In the genomic region with DNA sequence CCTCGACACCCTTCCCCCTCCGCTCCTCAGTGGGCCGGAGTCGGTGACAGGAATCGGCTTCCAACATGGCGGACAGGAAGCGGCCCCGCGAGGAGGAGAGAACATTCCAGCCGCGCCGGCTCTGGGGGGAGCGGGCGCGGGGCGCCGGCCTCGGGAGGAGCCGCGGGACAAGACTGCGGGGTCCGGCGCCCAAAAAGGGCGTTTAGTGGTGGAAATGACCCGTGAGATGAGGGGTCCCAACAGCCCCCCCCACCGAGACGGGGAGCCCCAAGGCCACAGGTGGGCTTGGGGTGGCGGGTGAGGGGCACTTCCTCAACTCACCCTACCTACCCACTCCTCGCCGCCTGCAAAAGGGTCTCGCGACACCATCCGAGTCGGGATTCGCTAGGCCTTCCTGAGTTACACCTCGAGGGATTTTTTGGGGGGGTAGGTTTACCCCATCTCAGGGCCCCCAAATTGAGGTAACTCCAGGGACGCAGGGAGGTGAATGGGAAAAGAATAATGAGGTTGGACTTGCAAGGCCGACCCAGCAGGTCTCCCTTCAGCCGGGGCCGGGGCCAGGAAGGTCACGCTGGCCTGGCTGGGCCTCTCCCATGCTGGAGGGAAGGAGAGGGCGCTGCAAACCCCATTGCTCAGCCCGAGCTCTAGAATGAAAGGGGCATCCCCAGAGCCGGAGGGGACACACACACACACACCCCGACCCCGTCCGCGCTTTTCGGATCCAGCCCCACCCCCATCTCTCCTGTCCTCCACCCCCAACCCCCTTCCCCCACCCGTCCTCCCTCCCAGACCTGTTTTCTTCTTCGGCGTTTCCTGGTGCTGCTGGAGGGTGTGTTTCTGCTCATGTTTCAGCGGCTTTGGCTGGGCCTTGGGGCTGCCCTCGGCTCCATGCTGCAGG, we compare ENCODE assay signal across 8 cellular contexts. TPM values are rescaled to one million over a fixed set of nuclear protein-coding genes. Genes with fewer than 3 reads are reported as not detected.
DNase-seq lines count a peak whose midpoint lies in the region; ATAC-seq and TF ChIP-seq lines count a peak whose summit lies in the region.

No MANE protein-coding gene starts in this region.

- H3K4me1 Mint-ChIP-seq in endothelial cell (ENCODE audit: unreplicated experiment) (peaks cover 36% of the 10 kb centered on the region), mesothelial cell of epicardium (peaks cover 37% of the 10 kb centered on the region)

- H3K9me3 Mint-ChIP-seq in endothelial cell (ENCODE audit: unreplicated experiment) (no peaks in the 10 kb centered on the region), mesothelial cell of epicardium (no peaks in the 10 kb centered on the region)

- peak overlapping the region; percentile 100 for H3K4me3 Mint-ChIP-seq in endothelial cell (ENCODE audit: unreplicated experiment)
- peak overlapping the region; percentile 100 for H3K4me3 Mint-ChIP-seq in mesothelial cell of epicardium

- H3K36me3 Mint-ChIP-seq in endothelial cell (ENCODE audit: low read depth, unreplicated experiment) = peaks cover 11% of the 10 kb centered on the region
- H3K36me3 Mint-ChIP-seq in mesothelial cell of epicardium = peaks cover 11% of the 10 kb centered on the region

- no peak for TF ChIP-seq CTCF in endothelial cell (IDR thresholded peaks at IDR 0.05; ENCODE audit: unreplicated experiment)
- TF ChIP-seq CTCF in mesothelial cell of epicardium (IDR thresholded peaks at IDR 0.05; ENCODE audit: unreplicated experiment) = no peak

- ATAC-seq in HG02798 (IDR thresholded peaks at IDR 0.05; ENCODE audit: poor library complexity, unreplicated experiment) (peak; percentile 12), GM18858 (IDR thresholded peaks at IDR 0.05; ENCODE audit: unreplicated experiment) (no peak)

- H3K27me3 Mint-ChIP-seq in endothelial cell (ENCODE audit: unreplicated experiment) (peaks cover 13% of the 10 kb centered on the region), mesothelial cell of epicardium (ENCODE audit: low read depth) (no peaks in the 10 kb centered on the region)

- peak; percentile 73 for DNase-seq in Daoy (ENCODE audit: low read depth)
- DNase-seq in NCI-H748 treated with DMSO at 0.1 percent for 48 hours (lab: John Stamatoyannopoulos, UW) = peak; percentile 35
- DNase-seq in activated CD8-positive, alpha-beta memory T cell treated with anti-CD3 and anti-CD28 coated beads, Interleukin-2, amount 50 U/mL, for 4 hours = peak; percentile 56
- DNase-seq in endothelial cell (ENCODE audit: low spot score) = peak; percentile 70
- peak; percentile 51 to 74 for DNase-seq in mesothelial cell of epicardium (ENCODE audit: low spot score in 2 of 2, unreplicated experiment in 2 of 2)
- peak; percentile 20 to 24 for DNase-seq in stimulated activated CD8-positive, alpha-beta memory T cell treated with anti-CD3 and anti-CD28 coated beads, Interleukin-2, amount 100 ng/mL, for 1 hour (ENCODE audit: low read depth in 2 of 2)

- H3K27ac Mint-ChIP-seq in endothelial cell (ENCODE audit: unreplicated experiment) = peak overlapping the region; percentile 99
- peak overlapping the region; percentile 99 for H3K27ac Mint-ChIP-seq in mesothelial cell of epicardium

RNA-seq across cellular contexts. Expression of gene NUFIP2, which starts 0.7 kb away (rescaled TPM):
- 18.6 and 23.8 TPM in 2 replicates for total RNA-seq in Daoy (2014; rRNA removed; shearing (Covaris generic))
- total RNA-seq in endothelial cell (ENCODE audit: unreplicated experiment) = 68.1 TPM
- total RNA-seq in mesothelial cell of epicardium = 59.8 to 72.7 TPM (median 62.3 TPM) in 3 replicates

RNA-seq across cellular contexts. Expression of gene CRYBA1, which starts 46.6 kb away (rescaled TPM):
- not detected in 2 replicates for total RNA-seq in Daoy (2014; rRNA removed; shearing (Covaris generic))
- total RNA-seq in endothelial cell (ENCODE audit: unreplicated experiment) (not detected), mesothelial cell of epicardium (not detected in 3 replicates)

Comparison
In these comparisons a context has a peak if more than half of its experiments do, and no peak if none do; other contexts are left out.
1. DNase-seq: peak in every context shown above with its lines; median percentile 73 in Daoy; 70 in endothelial cell; 62 in mesothelial cell of epicardium; 56 in activated CD8-positive, alpha-beta memory T cell treated with anti-CD3 and anti-CD28 coated beads, Interleukin-2, amount 50 U/mL, for 4 hours; 35 in NCI-H748 treated with DMSO at 0.1 percent for 48 hours; 22 in stimulated activated CD8-positive, alpha-beta memory T cell treated with anti-CD3 and anti-CD28 coated beads, Interleukin-2, amount 100 ng/mL, for 1 hour.